ENCODE assay signal across 8 cellular contexts in the genomic region with DNA sequence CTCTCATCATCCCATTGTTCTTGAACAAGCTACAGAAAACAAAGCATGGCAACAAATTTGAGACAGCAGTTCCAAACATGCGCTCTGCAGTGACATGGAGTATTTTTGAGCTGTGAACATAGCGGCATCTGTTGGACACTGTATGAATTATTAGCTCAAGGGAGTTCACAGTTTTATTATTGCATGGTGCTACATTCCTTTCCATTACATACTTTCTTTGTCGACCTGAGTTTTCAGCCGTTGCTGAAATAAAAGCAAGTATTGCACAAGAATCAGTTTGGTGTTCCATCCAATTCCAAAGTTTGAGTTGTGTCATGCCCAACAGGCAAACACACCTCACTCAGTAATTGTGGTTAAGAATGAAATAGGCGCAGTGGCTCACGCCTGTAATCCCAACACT. TPM values are rescaled to one million over a fixed set of nuclear protein-coding genes. Genes with fewer than 3 reads are reported as not detected.
DNase-seq lines count a peak whose midpoint lies in the region; ATAC-seq and TF ChIP-seq lines count a peak whose summit lies in the region.

No MANE protein-coding gene starts in this region.

- no peaks in the 10 kb centered on the region for H3K36me3 ChIP-seq in PC-3 (ENCODE audit: low read depth, low read length)

- no peaks in the 10 kb centered on the region for H3K9me2 ChIP-seq in PC-3 (replicated peaks; ENCODE audit: low read length)

- H3K4me3 Mint-ChIP-seq in stimulated activated naive CD8-positive, alpha-beta T cell treated with anti-CD3 and anti-CD28 coated beads, Interleukin-15, amount 100 ng/mL, for 72 hours, result no peak overlapping the region

- no peaks in the 10 kb centered on the region for H3F3A ChIP-seq in PC-3 (ENCODE audit: low read length, unreplicated experiment)

- H2AFZ ChIP-seq in PC-3 (ENCODE audit: low read length), result no peak overlapping the region

- ATAC-seq in HG02852 (IDR thresholded peaks at IDR 0.05; ENCODE audit: unreplicated experiment) (peak; percentile 63), PC-3 (peak; percentile 79), HG02763 (IDR thresholded peaks at IDR 0.05; ENCODE audit: unreplicated experiment) (no peak)
- ATAC-seq in stimulated activated naive CD8-positive, alpha-beta T cell treated with anti-CD3 and anti-CD28 coated beads, Interleukin-15, amount 100 ng/mL, for 72 hours, result peak; percentile 69

- no peak overlapping the region for H3K4me2 ChIP-seq in PC-3 (ENCODE audit: low read length)

- peaks cover 12% of the 10 kb centered on the region for H3K27me3 Mint-ChIP-seq in stimulated activated naive CD8-positive, alpha-beta T cell treated with anti-CD3 and anti-CD28 coated beads, Interleukin-15, amount 100 ng/mL, for 72 hours

- peaks cover 8% of the 10 kb centered on the region; the same call in 1 of the 2 replicates for H3K4me1 ChIP-seq in PC-3 (ENCODE audit: insufficient read depth, low read length)

- H3K9me3 ChIP-seq in PC-3 (ENCODE audit: low read length), result no peaks in the 10 kb centered on the region

- DNase-seq in DMS79 treated with DMSO at 0.1 percent for 48 hours (lab: John Stamatoyannopoulos, UW) (peak; percentile 88), PC-3 (peak; percentile 56), fibroblast of peridontal ligament (ENCODE audit: extremely low read depth) (peak; percentile 80), 8988T (no peak), activated gamma-delta T cell treated with Interleukin-2 at 50 U/mL for 16 hours (no peak)
- DNase-seq in stimulated activated naive CD8-positive, alpha-beta T cell treated with anti-CD3 and anti-CD28 coated beads, Interleukin-15, amount 100 ng/mL, for 72 hours, result no peak

- CTCF ChIA-PET in PC-3 (lab: Charles Lee), result interaction anchor here (0.6 to 1.1 kb wide), 8 partner anchors 8 to 154 kb away, joined by 3 to 14 read pairs (median 4); a partner anchor contains a TSS

- H4K20me1 ChIP-seq in PC-3 (ENCODE audit: low read length), result no peaks in the 10 kb centered on the region

- no peaks in the 10 kb centered on the region for H3K79me2 ChIP-seq in PC-3 (ENCODE audit: low read length)

- H3K27ac Mint-ChIP-seq in stimulated activated naive CD8-positive, alpha-beta T cell treated with anti-CD3 and anti-CD28 coated beads, Interleukin-15, amount 100 ng/mL, for 72 hours, result no peak overlapping the region

- H3K4me1 Mint-ChIP-seq in stimulated activated naive CD8-positive, alpha-beta T cell treated with anti-CD3 and anti-CD28 coated beads, Interleukin-15, amount 100 ng/mL, for 72 hours, result peaks cover 4% of the 10 kb centered on the region

- no peak overlapping the region for H3K27ac ChIP-seq in PC-3 (ENCODE audit: low read length)

- no peak overlapping the region for H3K9ac ChIP-seq in PC-3 (ENCODE audit: low read length)

- H3K4me3 ChIP-seq in PC-3 (ENCODE audit: low read length), result no peak overlapping the region

- POLR2A ChIA-PET in PC-3 (lab: Charles Lee; ENCODE audit: unreplicated experiment), result interaction anchor here (0.6 kb wide), 1 partner anchor 52 kb away, joined by 3 read pairs; no protein-coding TSS in a partner anchor

- H3K9me3 Mint-ChIP-seq in stimulated activated naive CD8-positive, alpha-beta T cell treated with anti-CD3 and anti-CD28 coated beads, Interleukin-15, amount 100 ng/mL, for 72 hours, result no peaks in the 10 kb centered on the region

- TF ChIP-seq CTCF in PC-3 (conservative IDR thresholded peaks at IDR 0.05; ENCODE audit: low read depth, low read length), result peak; percentile 68

- H3K27me3 ChIP-seq in PC-3 (ENCODE audit: low read length), result no peaks in the 10 kb centered on the region

- intact Hi-C loops in PC-3 (cut with micrococcal nuclease), result loop anchor here (1.0 to 5.0 kb wide), 4 partner anchors 47 to 145 kb away; a partner anchor contains a TSS

- no TSS peak for BruUV-seq in PC-3 (replicated peaks; lab: Mats Ljungman, UMichigan)

RNA-seq across cellular contexts. Expression of a gene that starts 30.1 kb away (rescaled TPM):
- not detected in 2 replicates for total RNA-seq in PC-3 (2014; rRNA removed)

RNA-seq across cellular contexts. Expression of a gene that starts 48.7 kb away (rescaled TPM):
- 15.3 and 16.7 TPM in 2 replicates for total RNA-seq in PC-3 (2014; rRNA removed)

Comparison
In these comparisons a context has a peak if more than half of its experiments do, and no peak if none do; other contexts are left out.
1. DNase-seq: peak in DMS79 treated with DMSO at 0.1 percent for 48 hours (single experiment), PC-3 (single experiment) and fibroblast of peridontal ligament (single experiment); none in stimulated activated naive CD8-positive, alpha-beta T cell treated with anti-CD3 and anti-CD28 coated beads, Interleukin-15, amount 100 ng/mL, for 72 hours (0 of 2), 8988T (single experiment) and activated gamma-delta T cell treated with Interleukin-2 at 50 U/mL for 16 hours (single experiment).